ENCODE assay signal across 6 cellular contexts in the genomic region with DNA sequence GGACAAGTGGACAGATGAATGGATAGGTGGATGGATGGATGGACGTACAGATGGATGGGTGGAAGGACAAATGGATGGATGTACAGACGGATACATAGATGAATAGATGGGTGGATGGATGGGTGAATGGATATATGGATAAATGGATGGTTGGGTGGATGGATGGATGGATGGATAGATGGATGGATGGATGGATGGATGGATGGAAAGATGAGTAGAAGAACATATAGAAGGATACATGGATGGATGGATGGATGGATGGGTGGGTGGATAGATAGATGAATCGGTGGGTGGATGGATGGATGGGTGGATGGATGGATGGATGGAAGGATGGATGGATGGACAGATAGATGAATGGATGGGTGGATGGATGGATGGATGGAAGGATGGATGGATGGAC.
"Had no signal": no experiment of that assay in that cellular context is flagged by ENCODE, and none has a peak within 500 bp of the region (broad histone marks: within the 10 kb centered on the region; RNA-seq: fewer than 3 reads in every experiment).

No MANE protein-coding gene starts in this region.

- FAIRE-seq: HTR-8/SVneo had no signal

- H3K9ac ChIP-seq: KMS-11 had no signal

- H3K4me2 ChIP-seq: KMS-11 had no signal

- H3K27ac ChIP-seq: HL-60, KMS-11 had no signal

- DNase-seq: IMR-90, KBM-7, KG1 had no signal
